Comparison of ENCODE assay signal across 20 cellular contexts in the genomic region with DNA sequence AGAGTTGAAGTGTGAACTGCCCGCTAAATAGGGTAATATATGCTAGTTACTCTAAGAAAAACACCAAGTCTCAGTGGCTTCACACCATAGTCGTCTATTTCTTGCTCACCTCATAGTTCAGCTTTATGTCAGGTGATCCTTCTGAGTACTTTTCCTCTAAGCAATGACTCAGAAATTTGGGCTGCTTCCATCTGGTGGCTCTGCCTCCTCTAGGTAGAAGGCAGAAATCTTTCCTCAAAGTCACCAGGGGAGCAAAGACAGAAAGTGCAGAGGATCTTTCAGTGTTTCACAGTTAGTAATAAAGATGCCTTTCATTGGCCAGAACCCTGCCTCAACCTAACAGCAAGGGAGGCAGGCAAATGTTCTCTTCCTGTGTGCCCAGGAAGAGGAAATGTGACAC. TPM values are rescaled to one million over a fixed set of nuclear protein-coding genes. Genes with fewer than 3 reads are reported as not detected.
"Had no signal": no experiment of that assay in that cellular context is flagged by ENCODE, and none has a peak within 500 bp of the region (broad histone marks: within the 10 kb centered on the region; RNA-seq: fewer than 3 reads in every experiment).

No MANE protein-coding gene starts in this region.

- ATAC-seq: activated CD8-positive, alpha-beta T cell treated with anti-CD3 and anti-CD28 coated beads for 36 hours; activated naive CD8-positive, alpha-beta T cell treated with anti-CD3 and anti-CD28 coated beads, Interleukin-2, amount 50 U/mL, for 24 hours; left lung; naive thymus-derived CD8-positive, alpha-beta T cell had no signal

- H3K27me3 ChIP-seq: esophagus squamous epithelium, left lung, upper lobe of left lung had no signal

- H3K27ac ChIP-seq: esophagus squamous epithelium, left lung, thoracic aorta, upper lobe of left lung, WERI-Rb-1 had no signal

- H3K9me3 ChIP-seq: esophagus squamous epithelium, left lung, thoracic aorta, upper lobe of left lung had no signal

- H3K4me3 ChIP-seq: esophagus squamous epithelium, left lung, lung, thoracic aorta, upper lobe of left lung had no signal

- DNase-seq: activated CD4-positive, alpha-beta T cell treated with anti-CD3 and anti-CD28 coated beads, Interleukin-2, amount 10 ng/mL, durations not matched to agents 7 days and 5 days; activated CD4-positive, CD25-positive, alpha-beta regulatory T cell treated with anti-CD3 and anti-CD28 coated beads, Interleukin-2, amount 50 U/mL, for 72 hours; activated CD8-positive, alpha-beta T cell treated with anti-CD3 and anti-CD28 coated beads for 36 hours; activated gamma-delta T cell; activated naive CD4-positive, alpha-beta T cell treated with anti-CD3 and anti-CD28 coated beads, Interleukin-2, amount 50 U/mL, for 16 hours; activated naive CD8-positive, alpha-beta T cell treated with anti-CD3 and anti-CD28 coated beads, Interleukin-2, amount 50 U/mL, for 24 hours; esophagus squamous epithelium; left lung; naive thymus-derived CD8-positive, alpha-beta T cell; stimulated activated CD4-positive, alpha-beta T cell treated with anti-CD3 and anti-CD28 coated beads, Interleukin-2, amount 100 ng/mL, for 48 hours; stimulated activated CD8-positive, alpha-beta memory T cell treated with anti-CD3 and anti-CD28 coated beads, Interleukin-4, amount 100 ng/mL, for 48 hours; stimulated activated naive CD4-positive, alpha-beta T cell; T-helper 1 cell; upper lobe of left lung; WERI-Rb-1 had no signal

- H3K36me3 ChIP-seq: esophagus squamous epithelium, left lung, thoracic aorta, upper lobe of left lung, WERI-Rb-1 had no signal

- H3K4me1 ChIP-seq: esophagus squamous epithelium, left lung, upper lobe of left lung had no signal

RNA-seq across cellular contexts. Expression of gene CDH20, which starts 17.3 kb away (rescaled TPM):
- total RNA-seq: activated CD4-positive, alpha-beta T cell treated with anti-CD3 and anti-CD28 coated beads, Interleukin-2, amount 10 ng/mL, durations not matched to agents 7 days and 5 days; activated CD8-positive, alpha-beta T cell treated with anti-CD3 and anti-CD28 coated beads for 36 hours; activated T-helper 1 cell treated with anti-CD3 and anti-CD28 coated beads, Interleukin-12 subunit alpha, Interleukin-12 subunit beta, Interleukin-2, Interleukin-4 antibody, amounts not matched to agents 30 ng/mL and 10 ng/mL and 1 ng/mL, durations not matched to agents 14 hours and 24 hours and 36 hours; kidney epithelial cell; osteocyte had no signal
